ENCODE assay signal across 9 cellular contexts in genomic region chr7:139702811-139703467, GRCh38.
DNase-seq lines count a peak whose midpoint lies in the region; ATAC-seq and TF ChIP-seq lines count a peak whose summit lies in the region.
"Had no signal": no experiment of that assay in that cellular context is flagged by ENCODE, and none has a peak within 500 bp of the region (broad histone marks: within the 10 kb centered on the region; RNA-seq: fewer than 3 reads in every experiment).

No MANE protein-coding gene starts in this region.

- H3K36me3 ChIP-seq in right lobe of liver = peaks cover 0 to 6% (median 4%) of the 10 kb centered on the region in 4 donors

- H3K4me1 ChIP-seq in right lobe of liver = peaks cover 2 to 33% (median 16%) of the 10 kb centered on the region in 4 donors

- intact Hi-C loops in right lobe of liver (cut with DNase I) = no loop called here

- peak; percentile 47 for ATAC-seq in GM21423 (IDR thresholded peaks at IDR 0.05; ENCODE audit: unreplicated experiment)
- peak; percentile 54 for ATAC-seq in HG03442 (IDR thresholded peaks at IDR 0.05; ENCODE audit: unreplicated experiment)
- ATAC-seq in right lobe of liver = peak; percentile 63 to 66 (median 64)

- 33% methylated on average over 10 of the region's 10 CpGs for WGBS in right lobe of liver (ENCODE audit: insufficient coverage, low coverage, low lambda C conversion rate, missing lambda C conversion rate)

- peak overlapping the region; percentile 46 to 76 (median 64) for H3K27ac ChIP-seq in right lobe of liver

- H3K9me3 ChIP-seq in right lobe of liver = no peaks in the 10 kb centered on the region
- H3K9me3 ChIP-seq: MG63 had no signal

- TF ChIP-seq POLR2A in right lobe of liver (IDR thresholded peaks at IDR 0.05) = no peak

- peak overlapping the region; percentile 26 for H3K4me3 ChIP-seq in GM12875 (ENCODE audit: low read depth, low read length)
- no peak overlapping the region for H3K4me3 ChIP-seq in right lobe of liver
- H3K4me3 ChIP-seq: MG63 had no signal

- no peak for TF ChIP-seq CTCF in GM12875 (IDR thresholded peaks at IDR 0.05; ENCODE audit: borderline replicate concordance, insufficient read depth, low read depth, low read length)
- TF ChIP-seq CTCF in right lobe of liver (IDR thresholded peaks at IDR 0.05) = no peak

- DNase-seq in right lobe of liver (no peak), SW480 (ENCODE audit: low spot score) (no peak), NCI-H2171 (lab: John Stamatoyannopoulos, UW) (no peak), NCI-H524 treated with DMSO at 0.1 percent for 48 hours (lab: John Stamatoyannopoulos, UW) (no peak)
- DNase-seq in activated naive CD4-positive, alpha-beta T cell (lab: John Stamatoyannopoulos, UW) = no peak
- DNase-seq: MG63 had no signal

- no peaks in the 10 kb centered on the region for H3K27me3 ChIP-seq in right lobe of liver
- H3K27me3 ChIP-seq: MG63 had no signal
